In genomic region chr9:124037790-124038189, GRCh38 we compare ENCODE assay signal across 13 cellular contexts. TPM values are rescaled to one million over a fixed set of nuclear protein-coding genes. Genes with fewer than 3 reads are reported as not detected.
DNase-seq lines count a peak whose midpoint lies in the region; ATAC-seq and TF ChIP-seq lines count a peak whose summit lies in the region.
"Had no signal": no experiment of that assay in that cellular context is flagged by ENCODE, and none has a peak within 500 bp of the region (broad histone marks: within the 10 kb centered on the region; RNA-seq: fewer than 3 reads in every experiment).

No MANE protein-coding gene starts in this region.

- H3K4me3 ChIP-seq in fibroblast of pulmonary artery (replicated peaks; ENCODE audit: low read depth, low read length) (no peak overlapping the region), dorsolateral prefrontal cortex (no peak overlapping the region)
- H3K4me3 ChIP-seq: ovary had no signal

- H3K27me3 ChIP-seq in dorsolateral prefrontal cortex, result peaks cover 0 to 21% (median 0%) of the 10 kb centered on the region in 45 donors
- H3K27me3 ChIP-seq: ovary had no signal

- H3K27ac ChIP-seq in 22Rv1, result no peak overlapping the region
- H3K27ac ChIP-seq in dorsolateral prefrontal cortex, result no peak overlapping the region
- H3K27ac ChIP-seq: ovary had no signal

- TF ChIP-seq CTCF in 22Rv1 (IDR thresholded peaks at IDR 0.05) (peak; percentile 39), fibroblast of pulmonary artery (IDR thresholded peaks at IDR 0.05; ENCODE audit: low read length, missing control alignments) (peak; percentile 17), omental fat pad (IDR thresholded peaks at IDR 0.05) (no peak), dorsolateral prefrontal cortex (IDR thresholded peaks at IDR 0.05 in 54 of 56, conservative IDR thresholded peaks at IDR 0.05 in 2 of 56; ENCODE audit: low read depth in 1 of 56, partially characterized antibody in 56 of 56) (peak in 1 of 56 donors; percentile 6)

- intact Hi-C loops in dorsolateral prefrontal cortex (cut with DNase I), result no loop called here

- peak; percentile 24 for DNase-seq in ELR (ENCODE audit: low read depth)
- DNase-seq in OCI-M1 (lab: John Stamatoyannopoulos, UW), result peak; percentile 13
- DNase-seq in fibroblast of pulmonary artery (ENCODE audit: low read depth), result no peak
- DNase-seq in omental fat pad (ENCODE audit: low spot score), result no peak
- no peak for DNase-seq in stimulated activated CD4-positive, alpha-beta T cell treated with anti-CD3 and anti-CD28 coated beads, Interleukin-4, amount 100 ng/mL, for 24 hours
- no peak for DNase-seq in dorsolateral prefrontal cortex
- DNase-seq: activated CD4-positive, CD25-positive, alpha-beta regulatory T cell; activated CD8-positive, alpha-beta memory T cell treated with anti-CD3 and anti-CD28 coated beads, Interleukin-2, amount 50 U/mL, for 4 hours; activated naive CD8-positive, alpha-beta T cell treated with anti-CD3 and anti-CD28 coated beads for 36 hours; ovary had no signal

- ATAC-seq in omental fat pad (ENCODE audit: low FRiP score) (no peak), HG03045 (IDR thresholded peaks at IDR 0.05; ENCODE audit: unreplicated experiment) (no peak)

RNA-seq across cellular contexts. Expression of gene LHX2, which starts 26.2 kb away (rescaled TPM):
- total RNA-seq in omental fat pad (not detected), dorsolateral prefrontal cortex (100 to 1,000 TPM in 8 of 120 experiments, 10 to 100 TPM in 112; 23.2 to 211 (median 64.6) TPM)
- total RNA-seq: activated naive CD8-positive, alpha-beta T cell treated with anti-CD3 and anti-CD28 coated beads for 36 hours; mesothelial cell of epicardium had no signal

Comparison
In these comparisons a context has a peak if more than half of its experiments do, and no peak if none do; other contexts are left out.
1. CTCF ChIP-seq: peak in 22Rv1 (single experiment) and fibroblast of pulmonary artery (single experiment); none in omental fat pad (0 of 3).
2. DNase-seq: peak in ELR (single experiment) and OCI-M1 (single experiment); none in fibroblast of pulmonary artery (single experiment), omental fat pad (single experiment), stimulated activated CD4-positive, alpha-beta T cell treated with anti-CD3 and anti-CD28 coated beads, Interleukin-4, amount 100 ng/mL, for 24 hours (single experiment) and dorsolateral prefrontal cortex (0 of 10).
3. RNA of gene LHX2, which starts 26.2 kb away (total RNA-seq): 23.2 to 211 TPM in dorsolateral prefrontal cortex; not detected in omental fat pad; every median in the first group is over 10 times any median in the second.